Comparison of ENCODE assay signal across 8 cellular contexts in the genomic region with DNA sequence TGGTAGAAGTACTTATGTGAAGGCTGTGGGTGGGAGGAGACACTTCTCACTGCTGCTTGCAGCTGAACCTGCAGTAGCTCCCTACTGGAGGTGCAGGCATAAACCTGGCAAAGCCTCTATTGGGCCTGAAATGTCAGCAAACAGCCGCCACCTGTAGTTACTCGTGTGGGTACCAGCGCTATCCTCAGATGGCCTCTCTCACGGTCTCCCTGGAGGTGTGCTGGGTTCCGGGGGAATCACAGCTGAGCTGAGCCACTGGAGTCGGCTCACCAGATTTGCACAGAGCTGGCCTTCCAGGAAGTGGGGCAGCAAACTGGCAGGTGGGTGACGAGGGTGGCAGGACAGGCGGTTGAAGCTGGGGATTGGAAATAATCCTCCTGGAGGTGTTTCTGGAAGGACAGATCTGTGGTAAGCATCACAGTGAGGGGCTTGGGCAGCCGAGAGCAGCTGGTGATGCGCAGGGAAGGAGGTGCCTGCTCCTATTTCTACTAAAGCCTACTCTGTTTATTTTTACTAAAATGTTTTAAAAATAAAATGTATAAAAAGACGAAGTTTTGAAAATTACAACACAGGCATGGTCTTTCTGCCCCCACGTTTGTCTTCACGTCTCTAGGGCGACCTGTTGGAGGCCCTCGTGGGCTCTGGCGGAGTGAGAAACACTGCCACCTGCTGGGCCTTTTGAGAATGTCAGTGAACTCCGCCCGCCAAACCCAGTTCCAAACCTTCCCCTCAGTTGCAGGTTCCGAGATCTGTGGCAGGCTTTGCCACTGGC.
DNase-seq lines count a peak whose midpoint lies in the region; ATAC-seq and TF ChIP-seq lines count a peak whose summit lies in the region.

No MANE protein-coding gene starts in this region.

- H3K27me3 Mint-ChIP-seq in activated naive CD8-positive, alpha-beta T cell treated with anti-CD3 and anti-CD28 coated beads, Interleukin-2, amount 50 U/mL, for 24 hours: peaks cover 2% of the 10 kb centered on the region

- H3K27me3 ChIP-seq in heart left ventricle (no peaks in the 10 kb centered on the region), prostate gland (replicated peaks; ENCODE audit: insufficient read depth) (no peaks in the 10 kb centered on the region)

- H3K4me3 ChIP-seq in heart left ventricle (no peak overlapping the region), prostate gland (no peak overlapping the region)

- H3K4me1 Mint-ChIP-seq in activated naive CD8-positive, alpha-beta T cell treated with anti-CD3 and anti-CD28 coated beads, Interleukin-2, amount 50 U/mL, for 24 hours: no peaks in the 10 kb centered on the region

- H3K27ac Mint-ChIP-seq in activated naive CD8-positive, alpha-beta T cell treated with anti-CD3 and anti-CD28 coated beads, Interleukin-2, amount 50 U/mL, for 24 hours: no peak overlapping the region

- H3K27ac ChIP-seq in heart left ventricle (peak overlapping the region in 1 of 12 donors; percentile 33), prostate gland (no peak overlapping the region)

- no peaks in the 10 kb centered on the region for H3K9me3 Mint-ChIP-seq in activated naive CD8-positive, alpha-beta T cell treated with anti-CD3 and anti-CD28 coated beads, Interleukin-2, amount 50 U/mL, for 24 hours

- H3K36me3 ChIP-seq in heart left ventricle (no peaks in the 10 kb centered on the region), prostate gland (no peaks in the 10 kb centered on the region)

- DNase-seq in C1 segment of cervical spinal cord (lab: John Stamatoyannopoulos, UW) (peak in 12 of 14 donors; percentile 12 to 78 (median 52)), NCI-H1092 treated with DMSO at 0.1 percent for 48 hours (lab: John Stamatoyannopoulos, UW) (peak; percentile 83), T follicular helper cell (ENCODE audit: low read depth) (peak; percentile 50), heart left ventricle (peak; percentile 59 to 77 (median 72)), prostate gland (ENCODE audit: low spot score) (peak; percentile 57), GF-D8 (lab: John Stamatoyannopoulos, UW) (no peak)
- peak; percentile 80 for DNase-seq in activated naive CD8-positive, alpha-beta T cell treated with anti-CD3 and anti-CD28 coated beads, Interleukin-2, amount 50 U/mL, for 24 hours

- TF ChIP-seq CTCF in heart left ventricle (IDR thresholded peaks at IDR 0.05) (peak; percentile 84 to 97 (median 89)), prostate gland (IDR thresholded peaks at IDR 0.05) (peak; percentile 78 to 89 (median 87))

- no peaks in the 10 kb centered on the region for H3K36me3 Mint-ChIP-seq in activated naive CD8-positive, alpha-beta T cell treated with anti-CD3 and anti-CD28 coated beads, Interleukin-2, amount 50 U/mL, for 24 hours (ENCODE audit: low read depth)

- H3K9me3 ChIP-seq in heart left ventricle (no peaks in the 10 kb centered on the region), prostate gland (no peaks in the 10 kb centered on the region)

- intact Hi-C loops in heart left ventricle (cut with DNase I): loop anchor here (1.0 to 10.0 kb wide), 10 partner anchors 68 to 294 kb away; partner anchors contain the start of gene HSPA2 (in 6 of the 10)
- intact Hi-C loops in prostate gland (cut with DNase I): loop anchor here (1.0 to 10.0 kb wide), 2 partner anchors 96 to 292 kb away; partner anchors contain the start of gene HSPA2

- H3K4me1 ChIP-seq in heart left ventricle (peaks cover 0 to 9% (median 0%) of the 10 kb centered on the region in 12 donors), prostate gland (replicated peaks) (no peaks in the 10 kb centered on the region)

- ATAC-seq in GM21360 (IDR thresholded peaks at IDR 0.05; ENCODE audit: unreplicated experiment) (peak; percentile 72), heart left ventricle (peak; percentile 82 to 91 (median 90))
- ATAC-seq in activated naive CD8-positive, alpha-beta T cell treated with anti-CD3 and anti-CD28 coated beads, Interleukin-2, amount 50 U/mL, for 24 hours: peak; percentile 93

- H3K4me3 Mint-ChIP-seq in activated naive CD8-positive, alpha-beta T cell treated with anti-CD3 and anti-CD28 coated beads, Interleukin-2, amount 50 U/mL, for 24 hours: no peak overlapping the region

- WGBS in heart left ventricle, 4 donors: 41 to 45% (median 44%) methylated on average over 19 of the region's 19 CpGs
- 40% methylated on average over 19 of the region's 19 CpGs for WGBS in prostate gland

- TF ChIP-seq POLR2A in heart left ventricle (IDR thresholded peaks at IDR 0.05) (no peak), prostate gland (IDR thresholded peaks at IDR 0.05) (no peak)
